30 cellular contexts compared by ENCODE assay signal in the genomic region with DNA sequence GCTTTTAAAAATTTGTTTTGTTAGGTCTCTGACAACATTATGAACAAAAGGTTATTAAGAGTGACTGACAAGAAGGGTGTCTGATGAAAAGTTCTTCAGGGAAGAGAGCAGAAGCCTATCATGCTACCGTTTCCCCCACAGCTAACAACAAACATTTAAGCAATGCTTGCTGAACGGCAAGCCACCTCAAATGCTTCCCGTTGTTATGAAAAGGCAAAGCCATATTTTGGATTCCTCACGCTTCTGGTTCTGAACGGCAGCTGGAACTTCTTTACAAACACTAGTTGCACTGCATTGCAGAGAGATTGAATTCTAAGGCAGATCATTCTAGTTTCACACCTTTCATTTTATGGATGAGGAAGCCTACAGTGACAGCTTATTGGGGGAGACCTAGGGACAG. TPM values are rescaled to one million over a fixed set of nuclear protein-coding genes. Genes with fewer than 3 reads are reported as not detected.
A peak's percentile ranks its signal among the peaks of the same experiment; 100 is the strongest.
DNase-seq lines count a peak whose midpoint lies in the region; ATAC-seq, FAIRE-seq and TF ChIP-seq lines count a peak whose summit lies in the region.
"Had no signal": no experiment of that assay in that cellular context is flagged by ENCODE, and none has a peak within 500 bp of the region (broad histone marks: within the 10 kb centered on the region; RNA-seq: fewer than 3 reads in every experiment).

No MANE protein-coding gene starts in this region.

- no peak for DNase-seq in Right ventricle myocardium inferior (ENCODE audit: missing footprints)
- no peak for DNase-seq in cardiac septum (ENCODE audit: low spot score)
- no peak for DNase-seq in cardiac muscle cell (ENCODE audit: low read depth in 1 of 2, low spot score in 1 of 2)
- DNase-seq in D721Med (ENCODE audit: insufficient read length, low spot score): no peak
- DNase-seq in natural killer cell treated with Interleukin-12 subunit alpha and Interleukin-12 subunit beta and Interleukin-15 and Interleukin-18, amount 100 ng/mL, for 72 hours (ENCODE audit: low spot score): no peak
- DNase-seq in HUDEP-2 (lab: John Stamatoyannopoulos, UW; ENCODE audit: unreplicated experiment in 76 of 76): no peak
- DNase-seq: 8988T; activated CD4-positive, alpha-beta T cell treated with anti-CD3 and anti-CD28 coated beads for 36 hours; activated gamma-delta T cell treated with Interleukin-2 at 50 U/mL for 16 hours; dermis blood vessel endothelial cell; DMS53; GF-D8; glutamatergic neuron; HCEC 1CT; NCI-H1092 treated with DMSO at 0.1 percent for 48 hours; NCI-H2081; NCI-H82; occipital lobe; RPMI8226; spleen; stimulated activated CD4-positive, alpha-beta T cell treated with anti-CD3 and anti-CD28 coated beads, Interleukin-2, amount 100 ng/mL, for 48 hours had no signal

- H3K4me3 ChIP-seq in cardiac muscle cell: no peak overlapping the region
- no peak overlapping the region for H3K4me3 ChIP-seq in parathyroid adenoma (ENCODE audit: low read depth, low read length)
- H3K4me3 ChIP-seq: SK-N-MC, spleen had no signal

- H3K9ac ChIP-seq in parathyroid adenoma: no peak overlapping the region

- TF ChIP-seq CTCF in cardiac muscle cell (IDR thresholded peaks at IDR 0.05; ENCODE audit: low read depth, low read length): no peak
- TF ChIP-seq CTCF in parathyroid adenoma (IDR thresholded peaks at IDR 0.05): no peak
- no peak for TF ChIP-seq CTCF in D721Med (IDR thresholded peaks at IDR 0.05; ENCODE audit: insufficient read depth, missing control alignments)

- no peak for FAIRE-seq in D721Med (lab: Jason Lieb, UNC)
- FAIRE-seq: bronchial epithelial cell had no signal

- H3K4me3 Mint-ChIP-seq in natural killer cell treated with Interleukin-12 subunit alpha and Interleukin-12 subunit beta and Interleukin-15 and Interleukin-18, amount 100 ng/mL, for 72 hours: no peak overlapping the region
- H3K4me3 Mint-ChIP-seq: activated CD4-positive, alpha-beta T cell treated with anti-CD3 and anti-CD28 coated beads for 36 hours; B cell; IgD-negative memory B cell; memory B cell; stimulated activated effector memory CD8-positive, alpha-beta T cell treated with anti-CD3 and anti-CD28 coated beads, Interleukin-12 subunit alpha, Interleukin-12 subunit beta, amount 100 ng/mL, for 72 hours; T-helper 1 cell treated with Interleukin-12 subunit alpha and Interleukin-12 subunit beta and Interleukin-4 antibody, amounts not matched to agents 30 μg/mL and 1 μg/mL, for 36 hours had no signal

- peaks cover 71% of the 10 kb centered on the region for H3K36me3 ChIP-seq in cardiac muscle cell
- no peaks in the 10 kb centered on the region for H3K36me3 ChIP-seq in parathyroid adenoma (ENCODE audit: control insufficient read depth, insufficient read depth, low read length)

- no peaks in the 10 kb centered on the region for H3K27me3 ChIP-seq in cardiac muscle cell
- no peaks in the 10 kb centered on the region for H3K27me3 ChIP-seq in parathyroid adenoma (ENCODE audit: control insufficient read depth, insufficient read depth, low read length)
- H3K27me3 ChIP-seq: spleen had no signal

- H3K9me3 Mint-ChIP-seq in natural killer cell treated with Interleukin-12 subunit alpha and Interleukin-12 subunit beta and Interleukin-15 and Interleukin-18, amount 100 ng/mL, for 72 hours: no peaks in the 10 kb centered on the region
- H3K9me3 Mint-ChIP-seq: memory B cell; stimulated activated effector memory CD8-positive, alpha-beta T cell treated with anti-CD3 and anti-CD28 coated beads, Interleukin-12 subunit alpha, Interleukin-12 subunit beta, amount 100 ng/mL, for 72 hours; T-helper 1 cell treated with Interleukin-12 subunit alpha and Interleukin-12 subunit beta and Interleukin-4 antibody, amounts not matched to agents 30 μg/mL and 1 μg/mL, for 36 hours had no signal

- H3K27ac ChIP-seq in cardiac muscle cell (peak overlapping the region; percentile 4), parathyroid adenoma (peak overlapping the region; percentile 82)
- H3K27ac ChIP-seq: SK-N-MC, spleen had no signal

- ATAC-seq in Right ventricle myocardium inferior (peak; percentile 11), HG02981 (IDR thresholded peaks at IDR 0.05; ENCODE audit: unreplicated experiment) (no peak)
- no peak for ATAC-seq in natural killer cell treated with Interleukin-12 subunit alpha and Interleukin-12 subunit beta and Interleukin-15 and Interleukin-18, amount 100 ng/mL, for 72 hours
- ATAC-seq: activated CD4-positive, alpha-beta T cell treated with anti-CD3 and anti-CD28 coated beads for 36 hours; stimulated activated effector memory CD8-positive, alpha-beta T cell treated with anti-CD3 and anti-CD28 coated beads, Interleukin-12 subunit alpha, Interleukin-12 subunit beta, amount 100 ng/mL, for 72 hours had no signal

- H3K4me1 Mint-ChIP-seq in natural killer cell treated with Interleukin-12 subunit alpha and Interleukin-12 subunit beta and Interleukin-15 and Interleukin-18, amount 100 ng/mL, for 72 hours (ENCODE audit: low read depth in 2 of 2): no peaks in the 10 kb centered on the region
- H3K4me1 Mint-ChIP-seq: activated CD4-positive, alpha-beta T cell treated with anti-CD3 and anti-CD28 coated beads for 36 hours; B cell; IgD-negative memory B cell; memory B cell; stimulated activated effector memory CD8-positive, alpha-beta T cell treated with anti-CD3 and anti-CD28 coated beads, Interleukin-12 subunit alpha, Interleukin-12 subunit beta, amount 100 ng/mL, for 72 hours had no signal

- intact Hi-C loops in Right ventricle myocardium inferior (cut with DNase I) (no loop called here), cardiac septum (cut with DNase I) (no loop called here)

- H3K4me1 ChIP-seq in cardiac muscle cell (ENCODE audit: low read depth): peaks cover 6% of the 10 kb centered on the region
- H3K4me1 ChIP-seq in parathyroid adenoma: peaks cover 18% of the 10 kb centered on the region
- H3K4me1 ChIP-seq: spleen had no signal

- peaks cover 2% of the 10 kb centered on the region for H3K79me2 ChIP-seq in parathyroid adenoma

- no peak overlapping the region for H2AFZ ChIP-seq in parathyroid adenoma

- H3K9me3 ChIP-seq in cardiac muscle cell (ENCODE audit: low read depth) (no peaks in the 10 kb centered on the region), parathyroid adenoma (ENCODE audit: control insufficient read depth, low read length) (no peaks in the 10 kb centered on the region)
- H3K9me3 ChIP-seq: spleen had no signal

- H3K36me3 Mint-ChIP-seq in natural killer cell treated with Interleukin-12 subunit alpha and Interleukin-12 subunit beta and Interleukin-15 and Interleukin-18, amount 100 ng/mL, for 72 hours: peaks cover 7% of the 10 kb centered on the region
- H3K36me3 Mint-ChIP-seq: IgD-negative memory B cell had no signal

- H3K4me2 ChIP-seq in parathyroid adenoma (ENCODE audit: low read length): peak overlapping the region; percentile 26

- no peak overlapping the region for H3K27ac Mint-ChIP-seq in natural killer cell treated with Interleukin-12 subunit alpha and Interleukin-12 subunit beta and Interleukin-15 and Interleukin-18, amount 100 ng/mL, for 72 hours
- H3K27ac Mint-ChIP-seq: activated CD4-positive, alpha-beta T cell treated with anti-CD3 and anti-CD28 coated beads for 36 hours; B cell; memory B cell; stimulated activated effector memory CD8-positive, alpha-beta T cell treated with anti-CD3 and anti-CD28 coated beads, Interleukin-12 subunit alpha, Interleukin-12 subunit beta, amount 100 ng/mL, for 72 hours; T-helper 1 cell treated with Interleukin-12 subunit alpha and Interleukin-12 subunit beta and Interleukin-4 antibody, amounts not matched to agents 30 μg/mL and 1 μg/mL, for 36 hours had no signal

- H3K27me3 Mint-ChIP-seq in natural killer cell treated with Interleukin-12 subunit alpha and Interleukin-12 subunit beta and Interleukin-15 and Interleukin-18, amount 100 ng/mL, for 72 hours: no peaks in the 10 kb centered on the region
- H3K27me3 Mint-ChIP-seq: activated CD4-positive, alpha-beta T cell treated with anti-CD3 and anti-CD28 coated beads for 36 hours; IgD-negative memory B cell had no signal

RNA-seq across cellular contexts. Expression of a gene that starts 48.6 kb away (rescaled TPM):
- total RNA-seq in Right ventricle myocardium inferior (2.4 TPM), cardiac septum (7.0 TPM), cardiac muscle cell (3.0 and 3.2 TPM in 2 replicates)
- polyA plus RNA-seq in cardiac muscle cell: 2.6 and 5.1 TPM in 2 replicates
- total RNA-seq in natural killer cell treated with Interleukin-12 subunit alpha and Interleukin-12 subunit beta and Interleukin-15 and Interleukin-18, amount 100 ng/mL, for 72 hours: 1 to 10 TPM; 4.6 to 7.5 TPM
